1 cellular context compared by ENCODE assay signal in genomic region chr2:145091011-145091744, GRCh38.
TF ChIP-seq lines count a peak whose summit lies in the region.

No MANE protein-coding gene starts in this region.

TF ChIP-seq in SK-N-SH, 30 proteins besides CTCF, POLR2A, EP300 and RAD21 (continued from another document):
- TF ChIP-seq MAX (IDR thresholded peaks at IDR 0.05; ENCODE audit: low read depth) (0 out of 2 replicates have a peak, but pooled peaks have one; percentile 7), ZBTB33 (IDR thresholded peaks at IDR 0.05; ENCODE audit: borderline replicate concordance, low read depth) (peak; percentile 63; the same call in 1 of the 2 replicates), RXRA (IDR thresholded peaks at IDR 0.05; ENCODE audit: borderline replicate concordance, low read depth) (peak; percentile 85), POLR2AphosphoS5 (IDR thresholded peaks at IDR 0.05; ENCODE audit: low read depth, low read length) (peak; percentile 77; the same call in 1 of the 2 replicates), PBX3 (IDR thresholded peaks at IDR 0.05) (peak; percentile 89), TCF12 (IDR thresholded peaks at IDR 0.05) (peak; percentile 99), EZH2phosphoT487 (IDR thresholded peaks at IDR 0.05; ENCODE audit: borderline replicate concordance, low read depth) (no peak), CHD2 (IDR thresholded peaks at IDR 0.05; ENCODE audit: low read length, partially characterized antibody) (no peak), TAF1 (IDR thresholded peaks at IDR 0.05; ENCODE audit: borderline replicate concordance, low read depth, low read length) (no peak), MEF2A (IDR thresholded peaks at IDR 0.05; ENCODE audit: borderline replicate concordance, low read depth) (peak; percentile 83), RFX5 (IDR thresholded peaks at IDR 0.05; ENCODE audit: low read length) (no peak), NFIC (IDR thresholded peaks at IDR 0.05; ENCODE audit: borderline replicate concordance) (peak; percentile 92), TEAD4 (IDR thresholded peaks at IDR 0.05; ENCODE audit: borderline replicate concordance, insufficient read depth) (peak; percentile 96), RCOR1 (IDR thresholded peaks at IDR 0.05; ENCODE audit: low read length) (no peak), GATA2 (CRISPR knock-in tag; IDR thresholded peaks at IDR 0.05) (no peak), MXI1 (IDR thresholded peaks at IDR 0.05; ENCODE audit: low read depth, low read length) (no peak), FOXM1 (IDR thresholded peaks at IDR 0.05; ENCODE audit: low read depth) (peak; percentile 96), JUND (IDR thresholded peaks at IDR 0.05) (peak; percentile 94), USF2 (IDR thresholded peaks at IDR 0.05; ENCODE audit: borderline replicate concordance, low read depth, low read length) (no peak), NRF1 (IDR thresholded peaks at IDR 0.05; ENCODE audit: low read depth, low read length) (no peak), YY1 (IDR thresholded peaks at IDR 0.05; ENCODE audit: low read depth) (peak; percentile 44; the same call in 1 of the 2 replicates), GABPA (IDR thresholded peaks at IDR 0.05; ENCODE audit: low read depth) (no peak), IRF3 (IDR thresholded peaks at IDR 0.05; ENCODE audit: low read depth, low read length) (no peak), REST (IDR thresholded peaks at IDR 0.05; ENCODE audit: low read depth, low read length) (0 out of 2 replicates have a peak, but pooled peaks have one; percentile 30)
